ENCODE assay signal across 27 cellular contexts in the genomic region with DNA sequence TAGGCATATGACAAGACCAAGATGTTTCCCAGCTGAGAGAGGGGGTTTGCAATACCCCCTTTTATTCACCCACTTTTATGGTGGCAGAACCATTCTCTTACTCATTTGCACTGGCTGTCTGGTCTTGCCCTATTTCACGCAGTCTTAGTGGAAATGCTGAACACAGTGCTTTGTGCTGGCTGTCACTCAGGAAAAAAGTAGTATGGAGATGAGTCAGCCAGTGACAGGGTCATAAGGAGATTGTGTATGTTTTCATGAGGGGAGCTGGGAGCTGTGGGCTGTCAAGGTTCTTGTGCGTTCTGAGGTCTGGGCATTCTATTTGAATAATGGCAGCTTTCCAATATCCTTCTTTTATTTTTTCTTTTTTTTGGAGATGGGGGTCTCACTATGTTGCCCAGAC. TPM values are rescaled to one million over a fixed set of nuclear protein-coding genes. Genes with fewer than 3 reads are reported as not detected.
A peak's percentile ranks its signal among the peaks of the same experiment; 100 is the strongest.
DNase-seq lines count a peak whose midpoint lies in the region; ATAC-seq lines count a peak whose summit lies in the region.
"Had no signal": no experiment of that assay in that cellular context is flagged by ENCODE, and none has a peak within 500 bp of the region (broad histone marks: within the 10 kb centered on the region; RNA-seq: fewer than 3 reads in every experiment).

No MANE protein-coding gene starts in this region.

- no peak overlapping the region for H3K27ac Mint-ChIP-seq in activated CD4-positive, alpha-beta T cell treated with anti-CD3 and anti-CD28 coated beads for 36 hours
- H3K27ac Mint-ChIP-seq in activated CD4-positive, alpha-beta T cell treated with anti-CD3 and anti-CD28 coated beads, Interleukin-2, amount 10 ng/mL, durations not matched to agents 7 days and 5 days, result no peak overlapping the region
- no peak overlapping the region for H3K27ac Mint-ChIP-seq in activated T-helper 17 cell treated with anti-CD3 and anti-CD28 coated beads, Interleukin-2, amount 50 U/mL, for 72 hours
- H3K27ac Mint-ChIP-seq: activated naive CD8-positive, alpha-beta T cell; B cell; stimulated activated memory B cell treated with anti-CD40 and anti-IgM and Interleukin-4, amounts not matched to agents 10 μg/mL and 1 μg/mL and 100 μg/mL, for 72 hours had no signal

- no peaks in the 10 kb centered on the region for H3K36me3 Mint-ChIP-seq in activated CD4-positive, alpha-beta T cell treated with anti-CD3 and anti-CD28 coated beads for 36 hours (ENCODE audit: low read depth)
- H3K36me3 Mint-ChIP-seq in activated CD4-positive, alpha-beta T cell treated with anti-CD3 and anti-CD28 coated beads, Interleukin-2, amount 10 ng/mL, durations not matched to agents 7 days and 5 days (ENCODE audit: low read depth), result no peaks in the 10 kb centered on the region
- no peaks in the 10 kb centered on the region for H3K36me3 Mint-ChIP-seq in activated T-helper 17 cell treated with anti-CD3 and anti-CD28 coated beads, Interleukin-2, amount 50 U/mL, for 72 hours (ENCODE audit: low read depth)
- H3K36me3 Mint-ChIP-seq: activated naive CD8-positive, alpha-beta T cell; stimulated activated memory B cell treated with anti-CD40 and anti-IgM and Interleukin-4, amounts not matched to agents 10 μg/mL and 1 μg/mL and 100 μg/mL, for 72 hours had no signal

- POLR2A ChIA-PET in activated CD4-positive, alpha-beta T cell treated with anti-CD3 and anti-CD28 coated beads for 36 hours (lab: Charles Lee), result no interaction called here
- POLR2A ChIA-PET in activated CD4-positive, alpha-beta T cell treated with anti-CD3 and anti-CD28 coated beads, Interleukin-2, amount 10 ng/mL, durations not matched to agents 7 days and 5 days (lab: Charles Lee), result no interaction called here

- H3K27me3 Mint-ChIP-seq in activated CD4-positive, alpha-beta T cell treated with anti-CD3 and anti-CD28 coated beads for 36 hours, result peaks cover 26% of the 10 kb centered on the region
- peaks cover 14% of the 10 kb centered on the region for H3K27me3 Mint-ChIP-seq in activated CD4-positive, alpha-beta T cell treated with anti-CD3 and anti-CD28 coated beads, Interleukin-2, amount 10 ng/mL, durations not matched to agents 7 days and 5 days
- H3K27me3 Mint-ChIP-seq in activated T-helper 17 cell treated with anti-CD3 and anti-CD28 coated beads, Interleukin-2, amount 50 U/mL, for 72 hours, result peaks cover 14% of the 10 kb centered on the region

- H3K4me1 Mint-ChIP-seq in activated CD4-positive, alpha-beta T cell treated with anti-CD3 and anti-CD28 coated beads for 36 hours, result no peaks in the 10 kb centered on the region
- H3K4me1 Mint-ChIP-seq in activated CD4-positive, alpha-beta T cell treated with anti-CD3 and anti-CD28 coated beads, Interleukin-2, amount 10 ng/mL, durations not matched to agents 7 days and 5 days, result no peaks in the 10 kb centered on the region
- no peaks in the 10 kb centered on the region for H3K4me1 Mint-ChIP-seq in activated T-helper 17 cell treated with anti-CD3 and anti-CD28 coated beads, Interleukin-2, amount 50 U/mL, for 72 hours
- H3K4me1 Mint-ChIP-seq: B cell; stimulated activated memory B cell treated with anti-CD40 and anti-IgM and Interleukin-4, amounts not matched to agents 10 μg/mL and 1 μg/mL and 100 μg/mL, for 72 hours had no signal

- CTCF ChIA-PET in activated CD4-positive, alpha-beta T cell treated with anti-CD3 and anti-CD28 coated beads for 36 hours (lab: Charles Lee), result interaction anchor here (1.0 to 1.1 kb wide), 2 partner anchors 109 to 111 kb away, joined by 3 read pairs; no protein-coding TSS in a partner anchor
- CTCF ChIA-PET in activated CD4-positive, alpha-beta T cell treated with anti-CD3 and anti-CD28 coated beads, Interleukin-2, amount 10 ng/mL, durations not matched to agents 7 days and 5 days (lab: Charles Lee), result no interaction called here

- intact Hi-C loops in activated CD4-positive, alpha-beta T cell treated with anti-CD3 and anti-CD28 coated beads for 36 hours (cut with DNase I, micrococcal nuclease), result no loop called here
- intact Hi-C loops in Right ventricle myocardium superior (cut with DNase I), result no loop called here

- no peak overlapping the region for H3K4me3 Mint-ChIP-seq in activated CD4-positive, alpha-beta T cell treated with anti-CD3 and anti-CD28 coated beads for 36 hours
- H3K4me3 Mint-ChIP-seq in activated CD4-positive, alpha-beta T cell treated with anti-CD3 and anti-CD28 coated beads, Interleukin-2, amount 10 ng/mL, durations not matched to agents 7 days and 5 days, result no peak overlapping the region
- H3K4me3 Mint-ChIP-seq in activated T-helper 17 cell treated with anti-CD3 and anti-CD28 coated beads, Interleukin-2, amount 50 U/mL, for 72 hours, result no peak overlapping the region
- H3K4me3 Mint-ChIP-seq: activated naive CD8-positive, alpha-beta T cell; activated T-cell treated with anti-CD3 and anti-CD28 coated beads, Interleukin-2, amount 50 U/mL, for 4 hours; B cell; stimulated activated memory B cell treated with anti-CD40 and anti-IgM and Interleukin-4, amounts not matched to agents 10 μg/mL and 1 μg/mL and 100 μg/mL, for 72 hours had no signal

- no peak for DNase-seq in activated CD4-positive, alpha-beta T cell treated with anti-CD3 and anti-CD28 coated beads for 36 hours
- no peak for DNase-seq in activated CD4-positive, alpha-beta T cell treated with anti-CD3 and anti-CD28 coated beads, Interleukin-2, amount 10 ng/mL, durations not matched to agents 7 days and 5 days
- DNase-seq in fibroblast of gingiva (ENCODE audit: low read depth) (peak; percentile 10), stromal cell of bone marrow (ENCODE audit: low read depth) (peak; percentile 52), Right ventricle myocardium superior (no peak), kidney tubule cell (ENCODE audit: low spot score) (no peak)
- no peak for DNase-seq in stimulated activated CD4-positive, alpha-beta T cell treated with anti-CD3 and anti-CD28 coated beads, Interleukin-4, amount 100 ng/mL, for 4 hours
- DNase-seq: 8988T; activated CD4-positive, alpha-beta T cell treated with anti-CD3 and anti-CD28 coated beads, Interleukin-2, amount 50 U/mL, for 48 hours; activated T-cell treated with anti-CD3 and anti-CD28 coated beads, Interleukin-2, amount 50 U/mL, for 4 hours; heart right ventricle; mammary epithelial cell; NCI-H1694 treated with DMSO at 0.1 percent for 48 hours; NCI-H226; NCI-H82; occipital lobe; right lobe of liver; T-helper 2 cell; thyroid gland; WERI-Rb-1 had no signal

- no peaks in the 10 kb centered on the region for H3K9me3 Mint-ChIP-seq in activated CD4-positive, alpha-beta T cell treated with anti-CD3 and anti-CD28 coated beads for 36 hours (ENCODE audit: low read depth)
- no peaks in the 10 kb centered on the region for H3K9me3 Mint-ChIP-seq in activated CD4-positive, alpha-beta T cell treated with anti-CD3 and anti-CD28 coated beads, Interleukin-2, amount 10 ng/mL, durations not matched to agents 7 days and 5 days
- H3K9me3 Mint-ChIP-seq in activated T-helper 17 cell treated with anti-CD3 and anti-CD28 coated beads, Interleukin-2, amount 50 U/mL, for 72 hours, result no peaks in the 10 kb centered on the region
- H3K9me3 Mint-ChIP-seq: activated T-cell treated with anti-CD3 and anti-CD28 coated beads, Interleukin-2, amount 50 U/mL, for 4 hours; stimulated activated memory B cell treated with anti-CD40 and anti-IgM and Interleukin-4, amounts not matched to agents 10 μg/mL and 1 μg/mL and 100 μg/mL, for 72 hours had no signal

- ATAC-seq in activated CD4-positive, alpha-beta T cell treated with anti-CD3 and anti-CD28 coated beads for 36 hours, result peak; percentile 73
- ATAC-seq in activated T-helper 17 cell treated with anti-CD3 and anti-CD28 coated beads, Interleukin-2, amount 50 U/mL, for 72 hours (replicated peaks), result peak; percentile 72
- ATAC-seq in Right ventricle myocardium superior (ENCODE audit: poor library complexity), result no peak
- ATAC-seq: esophagus mucosa; heart right ventricle; right lobe of liver; stimulated activated memory B cell treated with anti-CD40 and anti-IgM and Interleukin-4, amounts not matched to agents 10 μg/mL and 1 μg/mL and 100 μg/mL, for 72 hours had no signal

RNA-seq across cellular contexts. Expression of gene CNRIP1, which starts 10.9 kb away (rescaled TPM):
- not detected for total RNA-seq in activated CD4-positive, alpha-beta T cell treated with anti-CD3 and anti-CD28 coated beads for 36 hours
- not detected for total RNA-seq in activated CD4-positive, alpha-beta T cell treated with anti-CD3 and anti-CD28 coated beads, Interleukin-2, amount 10 ng/mL, durations not matched to agents 7 days and 5 days
- total RNA-seq in activated T-helper 17 cell treated with anti-CD3 and anti-CD28 coated beads, Interleukin-2, amount 50 U/mL, for 72 hours, result not detected
- total RNA-seq in Right ventricle myocardium superior, result 9.3 TPM
- total RNA-seq: B cell had no signal

RNA-seq across cellular contexts. Expression of gene PLEK, which starts 34.4 kb away (rescaled TPM):
- total RNA-seq in activated CD4-positive, alpha-beta T cell treated with anti-CD3 and anti-CD28 coated beads for 36 hours, result under 1 TPM; 0.60 to 0.89 TPM
- under 1 TPM; 0.40 to 0.60 TPM for total RNA-seq in activated CD4-positive, alpha-beta T cell treated with anti-CD3 and anti-CD28 coated beads, Interleukin-2, amount 10 ng/mL, durations not matched to agents 7 days and 5 days
- total RNA-seq in activated T-helper 17 cell treated with anti-CD3 and anti-CD28 coated beads, Interleukin-2, amount 50 U/mL, for 72 hours, result 1 to 10 TPM; 1.0 to 2.7 TPM
- 4.7 TPM for total RNA-seq in Right ventricle myocardium superior
- total RNA-seq: cardiac muscle cell, myocyte had no signal

Comparison
In these comparisons a context has a peak if more than half of its experiments do, and no peak if none do; other contexts are left out.
1. DNase-seq: peak in fibroblast of gingiva (single experiment) and stromal cell of bone marrow (single experiment); none in activated CD4-positive, alpha-beta T cell treated with anti-CD3 and anti-CD28 coated beads for 36 hours (single experiment), activated CD4-positive, alpha-beta T cell treated with anti-CD3 and anti-CD28 coated beads, Interleukin-2, amount 10 ng/mL, durations not matched to agents 7 days and 5 days (single experiment), stimulated activated CD4-positive, alpha-beta T cell treated with anti-CD3 and anti-CD28 coated beads, Interleukin-4, amount 100 ng/mL, for 4 hours (0 of 2), Right ventricle myocardium superior (single experiment) and kidney tubule cell (single experiment).
2. RNA of gene CNRIP1, which starts 10.9 kb away (total RNA-seq): 9.3 TPM in Right ventricle myocardium superior (single experiment); not detected in activated CD4-positive, alpha-beta T cell treated with anti-CD3 and anti-CD28 coated beads for 36 hours, not detected in activated CD4-positive, alpha-beta T cell treated with anti-CD3 and anti-CD28 coated beads, Interleukin-2, amount 10 ng/mL, durations not matched to agents 7 days and 5 days and not detected in activated T-helper 17 cell treated with anti-CD3 and anti-CD28 coated beads, Interleukin-2, amount 50 U/mL, for 72 hours; every median in the first group is over 10 times any median in the second.